Comparison of ENCODE assay signal across 11 cellular contexts in genomic region chrX:48487362-48487785, GRCh38. TPM values are rescaled to one million over a fixed set of nuclear protein-coding genes. Genes with fewer than 3 reads are reported as not detected.
DNase-seq lines count a peak whose midpoint lies in the region; ATAC-seq, FAIRE-seq and TF ChIP-seq lines count a peak whose summit lies in the region.
"Had no signal": no experiment of that assay in that cellular context is flagged by ENCODE, and none has a peak within 500 bp of the region (broad histone marks: within the 10 kb centered on the region; RNA-seq: fewer than 3 reads in every experiment).

No MANE protein-coding gene starts in this region.

- H3K4me1 Mint-ChIP-seq in stimulated activated naive CD8-positive, alpha-beta T cell treated with anti-CD3 and anti-CD28 coated beads, Interleukin-15, amount 100 ng/mL, for 72 hours = no peaks in the 10 kb centered on the region
- H3K4me1 Mint-ChIP-seq in astrocyte (ENCODE audit: low read depth, unreplicated experiment) (peaks cover 11% of the 10 kb centered on the region), H9 (no peaks in the 10 kb centered on the region)
- H3K4me1 Mint-ChIP-seq in activated T-helper 2 cell treated with anti-CD3 and anti-CD28 coated beads, Interferon-gamma antibody, Interleukin-2, Interleukin-4, amounts not matched to agents 10 μg/mL and 5 μg/mL and 100 μg/mL, durations not matched to agents 14 hours and 24 hours and 36 hours (ENCODE audit: low read depth) = no peaks in the 10 kb centered on the region
- H3K4me1 Mint-ChIP-seq: activated CD4-positive, alpha-beta T cell treated with anti-CD3 and anti-CD28 coated beads, Interleukin-2, amount 10 ng/mL, durations not matched to agents 7 days and 5 days had no signal

- no peaks in the 10 kb centered on the region for H3K79me2 ChIP-seq in astrocyte (ENCODE audit: insufficient read depth, low read length)
- H3K79me2 ChIP-seq in H9 (ENCODE audit: insufficient read depth, low read length) = no peaks in the 10 kb centered on the region

- no peak overlapping the region for H2BK120ac ChIP-seq in H9 (ENCODE audit: low read depth, low read length, poor library complexity, severe bottlenecking)

- peaks cover 29% of the 10 kb centered on the region for H3K4me1 ChIP-seq in astrocyte (ENCODE audit: insufficient read depth, low read length)
- no peaks in the 10 kb centered on the region for H3K4me1 ChIP-seq in H9 (ENCODE audit: insufficient read depth, low read length)
- H3K4me1 ChIP-seq: Peyer's patch had no signal

- H3K14ac ChIP-seq in H9 (ENCODE audit: insufficient read depth, low read length) = no peak overlapping the region

- no peak overlapping the region for H4K91ac ChIP-seq in H9 (ENCODE audit: insufficient read length, low read depth, low read length)

- H4K5ac ChIP-seq in H9 (ENCODE audit: insufficient read length, low read depth, low read length) = no peak overlapping the region

- H3K9me3 ChIP-seq in astrocyte (ENCODE audit: insufficient read depth, low read depth, low read length) (no peaks in the 10 kb centered on the region), H9 (ENCODE audit: control insufficient read depth, low read depth, low read length) (peaks cover 41% of the 10 kb centered on the region)
- H3K9me3 ChIP-seq: Peyer's patch had no signal

- H3K9ac ChIP-seq in astrocyte (ENCODE audit: low read length) = peak overlapping the region; percentile 80
- H3K9ac ChIP-seq in H9 (ENCODE audit: extremely low read depth, insufficient read length, low read length) = no peak overlapping the region

- WGBS in H9 (ENCODE audit: extremely low coverage, insufficient read length, low lambda C conversion rate) = no CpG with 5 or more reads among the region's 10 CpGs

- H2AFZ ChIP-seq in astrocyte (ENCODE audit: low read depth, low read length) = no peak overlapping the region
- H2AFZ ChIP-seq in H9 (ENCODE audit: low read length) = no peak overlapping the region

- H2BK15ac ChIP-seq in H9 (ENCODE audit: low read depth, low read length) = no peak overlapping the region

- H4K8ac ChIP-seq in H9 (replicated peaks; ENCODE audit: insufficient read length, low read depth, low read length) = no peak overlapping the region

- ATAC-seq in stimulated activated naive CD8-positive, alpha-beta T cell treated with anti-CD3 and anti-CD28 coated beads, Interleukin-15, Interleukin-2, amounts not matched to agents 100 U/mL and 50 U/mL, for 24 hours = peak; percentile 9
- no peak for ATAC-seq in stimulated activated naive CD8-positive, alpha-beta T cell treated with anti-CD3 and anti-CD28 coated beads, Interleukin-15, amount 100 ng/mL, for 72 hours

- no peak overlapping the region for H3K4ac ChIP-seq in H9 (ENCODE audit: low read depth, low read length)

- no peak overlapping the region for H3T11ph ChIP-seq in H9 (ENCODE audit: low read length)

- H2AK5ac ChIP-seq in H9 (ENCODE audit: insufficient read length, low read length) = no peak overlapping the region

- H3K27me3 Mint-ChIP-seq in stimulated activated naive CD8-positive, alpha-beta T cell treated with anti-CD3 and anti-CD28 coated beads, Interleukin-15, amount 100 ng/mL, for 72 hours = no peaks in the 10 kb centered on the region
- H3K27me3 Mint-ChIP-seq in astrocyte (ENCODE audit: low read depth, unreplicated experiment) = no peaks in the 10 kb centered on the region
- H3K27me3 Mint-ChIP-seq in activated T-helper 2 cell treated with anti-CD3 and anti-CD28 coated beads, Interferon-gamma antibody, Interleukin-2, Interleukin-4, amounts not matched to agents 10 μg/mL and 5 μg/mL and 100 μg/mL, durations not matched to agents 14 hours and 24 hours and 36 hours (ENCODE audit: low read depth) = no peaks in the 10 kb centered on the region
- peaks cover 3% of the 10 kb centered on the region; the same call in 1 of the 2 replicates for H3K27me3 Mint-ChIP-seq in H9 (ENCODE audit: low read depth)
- H3K27me3 Mint-ChIP-seq: activated CD4-positive, alpha-beta T cell treated with anti-CD3 and anti-CD28 coated beads, Interleukin-2, amount 10 ng/mL, durations not matched to agents 7 days and 5 days had no signal

- no peak overlapping the region for H3K4me3 ChIP-seq in astrocyte (ENCODE audit: insufficient read depth, low read depth, low read length)
- H3K4me3 ChIP-seq: Peyer's patch had no signal

- H3K23ac ChIP-seq in H9 (ENCODE audit: insufficient read length, low read depth, low read length) = no peak overlapping the region

- no peaks in the 10 kb centered on the region for H3K23me2 ChIP-seq in H9 (ENCODE audit: insufficient read length, low read depth, low read length, poor library complexity, severe bottlenecking)

- no peak overlapping the region for H3K27ac Mint-ChIP-seq in stimulated activated naive CD8-positive, alpha-beta T cell treated with anti-CD3 and anti-CD28 coated beads, Interleukin-15, amount 100 ng/mL, for 72 hours
- H3K27ac Mint-ChIP-seq in astrocyte (ENCODE audit: unreplicated experiment) (peak overlapping the region; percentile 95), H9 (peak overlapping the region in 1 of 3 experiments; percentile 86; a peak in 1 of 7 replicates)
- H3K27ac Mint-ChIP-seq in activated T-helper 2 cell treated with anti-CD3 and anti-CD28 coated beads, Interferon-gamma antibody, Interleukin-2, Interleukin-4, amounts not matched to agents 10 μg/mL and 5 μg/mL and 100 μg/mL, durations not matched to agents 14 hours and 24 hours and 36 hours = no peak overlapping the region
- H3K27ac Mint-ChIP-seq: activated CD4-positive, alpha-beta T cell treated with anti-CD3 and anti-CD28 coated beads, Interleukin-2, amount 10 ng/mL, durations not matched to agents 7 days and 5 days had no signal

- H3K79me1 ChIP-seq in H9 (ENCODE audit: insufficient read depth, low read depth, low read length, poor library complexity, severe bottlenecking) = no peaks in the 10 kb centered on the region

- H3K18ac ChIP-seq in H9 (ENCODE audit: insufficient read length, low read depth, low read length) = no peak overlapping the region

- H2BK20ac ChIP-seq in H9 (ENCODE audit: low read depth, low read length, poor library complexity, severe bottlenecking) = no peak overlapping the region

- H3K36me3 ChIP-seq in astrocyte (ENCODE audit: insufficient read depth, low read length) = peaks cover 22% of the 10 kb centered on the region

- DNase-seq in stimulated activated naive CD8-positive, alpha-beta T cell treated with anti-CD3 and anti-CD28 coated beads, Interleukin-15, Interleukin-2, amounts not matched to agents 100 U/mL and 50 U/mL, for 24 hours = no peak
- DNase-seq in stimulated activated naive CD8-positive, alpha-beta T cell treated with anti-CD3 and anti-CD28 coated beads, Interleukin-15, amount 100 ng/mL, for 72 hours = no peak
- DNase-seq in astrocyte (ENCODE audit: low read depth) (peak; percentile 99), kidney glomerular epithelial cell (lab: John Stamatoyannopoulos, UW) (peak; percentile 14), H9 (no peak)
- no peak for DNase-seq in stimulated activated CD4-positive, alpha-beta T cell treated with anti-CD3 and anti-CD28 coated beads, Interleukin-2, amount 100 ng/mL, for 48 hours
- DNase-seq in activated T-helper 2 cell treated with anti-CD3 and anti-CD28 coated beads, Interferon-gamma antibody, Interleukin-2, Interleukin-4, amounts not matched to agents 10 μg/mL and 5 μg/mL and 100 μg/mL, durations not matched to agents 14 hours and 24 hours and 36 hours (ENCODE audit: low spot score) = no peak
- no peak for DNase-seq in effector CD8-positive, alpha-beta T cell (lab: John Stamatoyannopoulos, UW)
- DNase-seq: activated CD4-positive, alpha-beta T cell treated with anti-CD3 and anti-CD28 coated beads, Interleukin-2, amount 10 ng/mL, durations not matched to agents 7 days and 5 days; Peyer's patch had no signal

- no peaks in the 10 kb centered on the region for H3K9me3 Mint-ChIP-seq in stimulated activated naive CD8-positive, alpha-beta T cell treated with anti-CD3 and anti-CD28 coated beads, Interleukin-15, amount 100 ng/mL, for 72 hours
- H3K9me3 Mint-ChIP-seq in astrocyte (ENCODE audit: unreplicated experiment) (peaks cover 2% of the 10 kb centered on the region), H9 (peaks cover 58 to 60% of the 10 kb centered on the region in 2 experiments)
- H3K9me3 Mint-ChIP-seq in activated T-helper 2 cell treated with anti-CD3 and anti-CD28 coated beads, Interferon-gamma antibody, Interleukin-2, Interleukin-4, amounts not matched to agents 10 μg/mL and 5 μg/mL and 100 μg/mL, durations not matched to agents 14 hours and 24 hours and 36 hours = no peaks in the 10 kb centered on the region
- H3K9me3 Mint-ChIP-seq: activated CD4-positive, alpha-beta T cell treated with anti-CD3 and anti-CD28 coated beads, Interleukin-2, amount 10 ng/mL, durations not matched to agents 7 days and 5 days had no signal

- no peak for TF ChIP-seq CTCF in astrocyte (IDR thresholded peaks at IDR 0.05; ENCODE audit: insufficient read depth, low read depth, low read length)
- no peak for TF ChIP-seq CTCF in H9 (conservative IDR thresholded peaks at IDR 0.05)

- intact Hi-C loops in activated T-helper 2 cell treated with anti-CD3 and anti-CD28 coated beads, Interferon-gamma antibody, Interleukin-2, Interleukin-4, amounts not matched to agents 10 μg/mL and 5 μg/mL and 100 μg/mL, durations not matched to agents 14 hours and 24 hours and 36 hours (cut with micrococcal nuclease) = no loop called here

- no peak overlapping the region for H3K56ac ChIP-seq in H9 (ENCODE audit: insufficient read length, low read depth, low read length)

- H3K27me3 ChIP-seq in astrocyte (ENCODE audit: insufficient read depth, low read length) (no peaks in the 10 kb centered on the region), H9 (ENCODE audit: insufficient read depth, low read length) (no peaks in the 10 kb centered on the region)
- H3K27me3 ChIP-seq: Peyer's patch had no signal

- peak; percentile 100 for FAIRE-seq in astrocyte (lab: Jason Lieb, UNC)
- FAIRE-seq: A204.1 had no signal

- H4K20me1 ChIP-seq in astrocyte (ENCODE audit: insufficient read depth, low read length) (no peaks in the 10 kb centered on the region), H9 (ENCODE audit: control insufficient read depth, insufficient read depth, insufficient read length) (no peaks in the 10 kb centered on the region)

- H3K36me3 Mint-ChIP-seq in astrocyte (ENCODE audit: low read depth, unreplicated experiment) (peaks cover 4% of the 10 kb centered on the region), H9 (ENCODE audit: insufficient read depth in 1 of 3, low read depth in 3 of 3) (peaks cover 12 to 33% (median 16%) of the 10 kb centered on the region in 3 experiments)
- H3K36me3 Mint-ChIP-seq in activated T-helper 2 cell treated with anti-CD3 and anti-CD28 coated beads, Interferon-gamma antibody, Interleukin-2, Interleukin-4, amounts not matched to agents 10 μg/mL and 5 μg/mL and 100 μg/mL, durations not matched to agents 14 hours and 24 hours and 36 hours (ENCODE audit: low read depth) = peaks cover 10% of the 10 kb centered on the region

- no peak overlapping the region for H2BK5ac ChIP-seq in H9 (ENCODE audit: insufficient read length, low read length)

- peak overlapping the region; percentile 99 for H3K27ac ChIP-seq in astrocyte (ENCODE audit: low read depth, low read length)
- no peak overlapping the region for H3K27ac ChIP-seq in H9 (ENCODE audit: insufficient read length, low read depth, low read length)
- H3K27ac ChIP-seq: Peyer's patch had no signal

- no peak overlapping the region for H3K4me3 Mint-ChIP-seq in stimulated activated naive CD8-positive, alpha-beta T cell treated with anti-CD3 and anti-CD28 coated beads, Interleukin-15, amount 100 ng/mL, for 72 hours
- H3K4me3 Mint-ChIP-seq in astrocyte (ENCODE audit: unreplicated experiment) (peak overlapping the region; percentile 60), H9 (no peak overlapping the region; a peak in 1 of 5 replicates)
- no peak overlapping the region for H3K4me3 Mint-ChIP-seq in activated T-helper 2 cell treated with anti-CD3 and anti-CD28 coated beads, Interferon-gamma antibody, Interleukin-2, Interleukin-4, amounts not matched to agents 10 μg/mL and 5 μg/mL and 100 μg/mL, durations not matched to agents 14 hours and 24 hours and 36 hours (ENCODE audit: low read depth)
- H3K4me3 Mint-ChIP-seq: activated CD4-positive, alpha-beta T cell treated with anti-CD3 and anti-CD28 coated beads, Interleukin-2, amount 10 ng/mL, durations not matched to agents 7 days and 5 days had no signal

- H3K4me2 ChIP-seq in astrocyte (ENCODE audit: low read length) (peak overlapping the region; percentile 50), H9 (ENCODE audit: insufficient read depth, insufficient read length, low read length) (no peak overlapping the region)

- no peak overlapping the region for H2BK12ac ChIP-seq in H9 (ENCODE audit: insufficient read length, low read depth, low read length)

RNA-seq across cellular contexts. Expression of gene FTSJ1, which starts 11.4 kb away (rescaled TPM):
- total RNA-seq in astrocyte (64.4 and 73.5 TPM in 2 replicates), H9 (2021) (49.4 and 52.8 TPM in 2 replicates)
- 84.6 and 89.8 TPM in 2 replicates for total RNA-seq in activated T-helper 2 cell treated with anti-CD3 and anti-CD28 coated beads, Interferon-gamma antibody, Interleukin-2, Interleukin-4, amounts not matched to agents 10 μg/mL and 5 μg/mL and 100 μg/mL, durations not matched to agents 14 hours and 24 hours and 36 hours

RNA-seq across cellular contexts. Expression of gene SLC38A5, which starts 17.3 kb away (rescaled TPM):
- 36.0 and 51.6 TPM in 2 replicates for total RNA-seq in astrocyte
- total RNA-seq in activated T-helper 2 cell treated with anti-CD3 and anti-CD28 coated beads, Interferon-gamma antibody, Interleukin-2, Interleukin-4, amounts not matched to agents 10 μg/mL and 5 μg/mL and 100 μg/mL, durations not matched to agents 14 hours and 24 hours and 36 hours = 146 and 147 TPM in 2 replicates
- 25.1 and 28.3 TPM in 2 replicates for total RNA-seq in H9 (2021)

RNA-seq across cellular contexts. Expression of gene PORCN, which starts 21.4 kb away (rescaled TPM):
- total RNA-seq in astrocyte = 30.3 and 30.5 TPM in 2 replicates
- total RNA-seq in activated T-helper 2 cell treated with anti-CD3 and anti-CD28 coated beads, Interferon-gamma antibody, Interleukin-2, Interleukin-4, amounts not matched to agents 10 μg/mL and 5 μg/mL and 100 μg/mL, durations not matched to agents 14 hours and 24 hours and 36 hours = 16.5 and 17.7 TPM in 2 replicates
- 12.6 and 13.2 TPM in 2 replicates for total RNA-seq in H9 (2021)

RNA-seq across cellular contexts. Expression of gene EBP, which starts 34.2 kb away (rescaled TPM):
- total RNA-seq in astrocyte (50.0 and 66.0 TPM in 2 replicates), H9 (2021) (117 and 124 TPM in 2 replicates)
- 209 and 212 TPM in 2 replicates for total RNA-seq in activated T-helper 2 cell treated with anti-CD3 and anti-CD28 coated beads, Interferon-gamma antibody, Interleukin-2, Interleukin-4, amounts not matched to agents 10 μg/mL and 5 μg/mL and 100 μg/mL, durations not matched to agents 14 hours and 24 hours and 36 hours

RNA-seq across cellular contexts. Expression of gene TBC1D25, which starts 52.1 kb away (rescaled TPM):
- total RNA-seq in astrocyte (13.1 and 13.6 TPM in 2 replicates), H9 (2021) (9.6 and 10.2 TPM in 2 replicates)
- 16.0 and 18.3 TPM in 2 replicates for total RNA-seq in activated T-helper 2 cell treated with anti-CD3 and anti-CD28 coated beads, Interferon-gamma antibody, Interleukin-2, Interleukin-4, amounts not matched to agents 10 μg/mL and 5 μg/mL and 100 μg/mL, durations not matched to agents 14 hours and 24 hours and 36 hours

Comparison
In these comparisons a context has a peak if more than half of its experiments do, and no peak if none do; other contexts are left out.
1. DNase-seq: peak in astrocyte (single experiment) and kidney glomerular epithelial cell (single experiment); none in stimulated activated naive CD8-positive, alpha-beta T cell treated with anti-CD3 and anti-CD28 coated beads, Interleukin-15, Interleukin-2, amounts not matched to agents 100 U/mL and 50 U/mL, for 24 hours (single experiment), stimulated activated naive CD8-positive, alpha-beta T cell treated with anti-CD3 and anti-CD28 coated beads, Interleukin-15, amount 100 ng/mL, for 72 hours (0 of 2), stimulated activated CD4-positive, alpha-beta T cell treated with anti-CD3 and anti-CD28 coated beads, Interleukin-2, amount 100 ng/mL, for 48 hours (0 of 2), activated T-helper 2 cell treated with anti-CD3 and anti-CD28 coated beads, Interferon-gamma antibody, Interleukin-2, Interleukin-4, amounts not matched to agents 10 μg/mL and 5 μg/mL and 100 μg/mL, durations not matched to agents 14 hours and 24 hours and 36 hours (single experiment), effector CD8-positive, alpha-beta T cell (single experiment) and H9 (single experiment).